Comparison of ENCODE assay signal across 11 cellular contexts in genomic region chr10:99330675-99330924, GRCh38. TPM values are rescaled to one million over a fixed set of nuclear protein-coding genes. Genes with fewer than 3 reads are reported as not detected.
DNase-seq lines count a peak whose midpoint lies in the region; ATAC-seq and TF ChIP-seq lines count a peak whose summit lies in the region.
"Had no signal": no experiment of that assay in that cellular context is flagged by ENCODE, and none has a peak within 500 bp of the region (broad histone marks: within the 10 kb centered on the region; RNA-seq: fewer than 3 reads in every experiment).

No MANE protein-coding gene starts in this region.

- H3K27ac ChIP-seq in iPS-20b (ENCODE audit: low read length) (no peak overlapping the region), thoracic aorta (no peak overlapping the region), RWPE1 (no peak overlapping the region)

- H3K27me3 ChIP-seq in iPS-20b (ENCODE audit: insufficient read depth, low read length) (peaks cover 56% of the 10 kb centered on the region), thoracic aorta (replicated peaks; ENCODE audit: insufficient read depth) (no peaks in the 10 kb centered on the region)

- H3K36me3 Mint-ChIP-seq in activated naive CD4-positive, alpha-beta T cell treated with anti-CD3 and anti-CD28 coated beads, Interleukin-2, amount 10 ng/mL, durations not matched to agents 7 days and 5 days = peaks cover 2% of the 10 kb centered on the region
- H3K36me3 Mint-ChIP-seq in activated T-helper 2 cell treated with anti-CD3 and anti-CD28 coated beads, Interferon-gamma antibody, Interleukin-2, Interleukin-4, amounts not matched to agents 10 μg/mL and 5 μg/mL and 100 μg/mL, durations not matched to agents 14 hours and 24 hours and 36 hours (ENCODE audit: low read depth) = no peaks in the 10 kb centered on the region

- DNase-seq in activated naive CD4-positive, alpha-beta T cell treated with anti-CD3 and anti-CD28 coated beads, Interleukin-2, amount 10 ng/mL, durations not matched to agents 7 days and 5 days = no peak
- no peak for DNase-seq in activated naive CD4-positive, alpha-beta T cell treated with Interleukin-2 at 50 U/mL for 16 hours
- no peak for DNase-seq in activated T-helper 2 cell treated with anti-CD3 and anti-CD28 coated beads, Interferon-gamma antibody, Interleukin-2, Interleukin-4, amounts not matched to agents 10 μg/mL and 5 μg/mL and 100 μg/mL, durations not matched to agents 14 hours and 24 hours and 36 hours (ENCODE audit: low spot score)
- no peak for DNase-seq in thoracic aorta (ENCODE audit: low spot score)
- no peak for DNase-seq in iPS-NIHi11 (ENCODE audit: low spot score)
- no peak for DNase-seq in NCI-H2227 treated with DMSO at 0.1 percent for 48 hours (lab: John Stamatoyannopoulos, UW)
- no peak for DNase-seq in RWPE1 (ENCODE audit: low spot score)
- DNase-seq: activated CD4-positive, CD25-positive, alpha-beta regulatory T cell; DMS79 treated with DMSO at 0.1 percent for 48 hours; kidney glomerular epithelial cell had no signal

- TF ChIP-seq CTCF in thoracic aorta (IDR thresholded peaks at IDR 0.05) (no peak), RWPE1 (conservative IDR thresholded peaks at IDR 0.05; ENCODE audit: low read depth) (no peak)

- H3K4me3 ChIP-seq in iPS-20b (ENCODE audit: low read length) = peak overlapping the region; percentile 64; the same call in 1 of the 2 replicates
- peak overlapping the region; percentile 76 for H3K4me3 ChIP-seq in thoracic aorta

- peaks cover 14% of the 10 kb centered on the region for H3K4me1 Mint-ChIP-seq in activated naive CD4-positive, alpha-beta T cell treated with anti-CD3 and anti-CD28 coated beads, Interleukin-2, amount 10 ng/mL, durations not matched to agents 7 days and 5 days
- no peaks in the 10 kb centered on the region for H3K4me1 Mint-ChIP-seq in activated T-helper 2 cell treated with anti-CD3 and anti-CD28 coated beads, Interferon-gamma antibody, Interleukin-2, Interleukin-4, amounts not matched to agents 10 μg/mL and 5 μg/mL and 100 μg/mL, durations not matched to agents 14 hours and 24 hours and 36 hours (ENCODE audit: low read depth)

- no peaks in the 10 kb centered on the region for H3K36me3 ChIP-seq in iPS-20b (ENCODE audit: insufficient read depth, low read depth, low read length)
- H3K36me3 ChIP-seq in thoracic aorta = no peaks in the 10 kb centered on the region

- H3K27me3 Mint-ChIP-seq in activated naive CD4-positive, alpha-beta T cell treated with anti-CD3 and anti-CD28 coated beads, Interleukin-2, amount 10 ng/mL, durations not matched to agents 7 days and 5 days = peaks cover 52% of the 10 kb centered on the region
- peaks cover 40% of the 10 kb centered on the region for H3K27me3 Mint-ChIP-seq in activated T-helper 2 cell treated with anti-CD3 and anti-CD28 coated beads, Interferon-gamma antibody, Interleukin-2, Interleukin-4, amounts not matched to agents 10 μg/mL and 5 μg/mL and 100 μg/mL, durations not matched to agents 14 hours and 24 hours and 36 hours (ENCODE audit: low read depth)

- ATAC-seq in thoracic aorta (ENCODE audit: insufficient number of reproducible peaks, low FRiP score, low read depth) = no peak

- POLR2A ChIA-PET in RWPE1 (lab: Yijun Ruan, JAX; ENCODE audit: low non-redundant PET) = no interaction called here

- intact Hi-C loops in activated T-helper 2 cell treated with anti-CD3 and anti-CD28 coated beads, Interferon-gamma antibody, Interleukin-2, Interleukin-4, amounts not matched to agents 10 μg/mL and 5 μg/mL and 100 μg/mL, durations not matched to agents 14 hours and 24 hours and 36 hours (cut with micrococcal nuclease) = no loop called here

- no peak overlapping the region for H3K27ac Mint-ChIP-seq in activated naive CD4-positive, alpha-beta T cell treated with anti-CD3 and anti-CD28 coated beads, Interleukin-2, amount 10 ng/mL, durations not matched to agents 7 days and 5 days
- H3K27ac Mint-ChIP-seq in activated T-helper 2 cell treated with anti-CD3 and anti-CD28 coated beads, Interferon-gamma antibody, Interleukin-2, Interleukin-4, amounts not matched to agents 10 μg/mL and 5 μg/mL and 100 μg/mL, durations not matched to agents 14 hours and 24 hours and 36 hours = no peak overlapping the region

- peak overlapping the region; percentile 53 for H3K4me3 Mint-ChIP-seq in activated naive CD4-positive, alpha-beta T cell treated with anti-CD3 and anti-CD28 coated beads, Interleukin-2, amount 10 ng/mL, durations not matched to agents 7 days and 5 days
- H3K4me3 Mint-ChIP-seq in activated T-helper 2 cell treated with anti-CD3 and anti-CD28 coated beads, Interferon-gamma antibody, Interleukin-2, Interleukin-4, amounts not matched to agents 10 μg/mL and 5 μg/mL and 100 μg/mL, durations not matched to agents 14 hours and 24 hours and 36 hours (ENCODE audit: low read depth) = peak overlapping the region; percentile 47

- H3K9ac ChIP-seq in iPS-20b (ENCODE audit: low read depth, low read length) = no peak overlapping the region

- CTCF ChIA-PET in activated naive CD4-positive, alpha-beta T cell treated with anti-CD3 and anti-CD28 coated beads, Interleukin-2, amount 10 ng/mL, durations not matched to agents 7 days and 5 days (lab: Charles Lee) = no interaction called here
- CTCF ChIA-PET in RWPE1 (lab: Yijun Ruan, JAX) = no interaction called here

- H3K9me3 Mint-ChIP-seq in activated naive CD4-positive, alpha-beta T cell treated with anti-CD3 and anti-CD28 coated beads, Interleukin-2, amount 10 ng/mL, durations not matched to agents 7 days and 5 days = no peaks in the 10 kb centered on the region
- H3K9me3 Mint-ChIP-seq in activated T-helper 2 cell treated with anti-CD3 and anti-CD28 coated beads, Interferon-gamma antibody, Interleukin-2, Interleukin-4, amounts not matched to agents 10 μg/mL and 5 μg/mL and 100 μg/mL, durations not matched to agents 14 hours and 24 hours and 36 hours = no peaks in the 10 kb centered on the region

- H3K9me3 ChIP-seq in iPS-20b (ENCODE audit: insufficient read depth, low read depth, low read length) = no peaks in the 10 kb centered on the region
- H3K9me3 ChIP-seq in thoracic aorta = no peaks in the 10 kb centered on the region

- H3K4me1 ChIP-seq in iPS-20b (ENCODE audit: insufficient read depth, low read length) (no peaks in the 10 kb centered on the region), thoracic aorta (ENCODE audit: control insufficient read depth in 1 of 2, low read depth in 2 of 2) (peaks cover 8 to 10% of the 10 kb centered on the region in 2 donors)

RNA-seq across cellular contexts. Expression of gene CNNM1, which starts 1.4 kb away (rescaled TPM):
- total RNA-seq in activated T-helper 2 cell treated with anti-CD3 and anti-CD28 coated beads, Interferon-gamma antibody, Interleukin-2, Interleukin-4, amounts not matched to agents 10 μg/mL and 5 μg/mL and 100 μg/mL, durations not matched to agents 14 hours and 24 hours and 36 hours = 0.21 and 0.28 TPM in 2 replicates
- under 1 TPM; 0.35 to 0.68 TPM for total RNA-seq in thoracic aorta
